ENCODE assay signal across 19 cellular contexts in genomic region chr9:105242062-105242461, GRCh38. TPM values are rescaled to one million over a fixed set of nuclear protein-coding genes. Genes with fewer than 3 reads are reported as not detected.
DNase-seq lines count a peak whose midpoint lies in the region; ATAC-seq, FAIRE-seq and TF ChIP-seq lines count a peak whose summit lies in the region.
"Had no signal": no experiment of that assay in that cellular context is flagged by ENCODE, and none has a peak within 500 bp of the region (broad histone marks: within the 10 kb centered on the region; RNA-seq: fewer than 3 reads in every experiment).

No MANE protein-coding gene starts in this region.

- no peaks in the 10 kb centered on the region for H3K9me3 ChIP-seq in endothelial cell of umbilical vein (replicated peaks; ENCODE audit: control insufficient read depth, insufficient read depth, low read length)
- H3K9me3 ChIP-seq: left lung had no signal

- peaks cover 70% of the 10 kb centered on the region for H3K27me3 Mint-ChIP-seq in neural crest cell (ENCODE audit: low read depth)
- peaks cover 31% of the 10 kb centered on the region for H3K27me3 Mint-ChIP-seq in osteocyte (ENCODE audit: unreplicated experiment)

- H3K27ac ChIP-seq in KMS-11, result no peak overlapping the region
- no peak overlapping the region for H3K27ac ChIP-seq in endothelial cell of umbilical vein (ENCODE audit: insufficient read depth, low read depth, low read length)

- BruUV-seq in endothelial cell of umbilical vein (replicated peaks; lab: Mats Ljungman, UMichigan), result no TSS peak

- H3K36me3 Mint-ChIP-seq in neural crest cell (ENCODE audit: low read depth) (no peaks in the 10 kb centered on the region), osteocyte (ENCODE audit: unreplicated experiment) (no peaks in the 10 kb centered on the region)

- no peak overlapping the region; the same call in 1 of the 2 replicates for H3K9ac ChIP-seq in KMS-11
- H3K9ac ChIP-seq in endothelial cell of umbilical vein (replicated peaks; ENCODE audit: extremely low read depth, insufficient read depth, low read length), result peak overlapping the region; percentile 48

- dilution Hi-C loops in endothelial cell of umbilical vein (cut with MboI; ENCODE audit: extremely low pct_ligation_motif_present, low sequenced_read_pairs), result no loop called here

- TF ChIP-seq CTCF in AG10803 (conservative IDR thresholded peaks at IDR 0.05; ENCODE audit: low read length), result no peak
- no peak for TF ChIP-seq CTCF in KMS-11 (conservative IDR thresholded peaks at IDR 0.05; ENCODE audit: low read depth, low read length)
- no peak for TF ChIP-seq CTCF in endothelial cell of umbilical vein (IDR thresholded peaks at IDR 0.05; ENCODE audit: extremely low read depth in 1 of 2, insufficient read depth in 1 of 2, low read depth in 1 of 2, low read length in 2 of 2)
- TF ChIP-seq CTCF in neural crest cell (conservative IDR thresholded peaks at IDR 0.05), result no peak
- no peak for TF ChIP-seq CTCF in osteocyte (IDR thresholded peaks at IDR 0.05)

- peak overlapping the region; percentile 46 for H3K4me3 ChIP-seq in AG10803 (ENCODE audit: low read length)
- no peak overlapping the region for H3K4me3 ChIP-seq in KMS-11 (IDR thresholded peaks at IDR 0.05; ENCODE audit: insufficient read depth, low read depth, low read length)
- no peak overlapping the region for H3K4me3 ChIP-seq in endothelial cell of umbilical vein (replicated peaks in 1 of 3; ENCODE audit: insufficient read depth in 1 of 3, low read depth in 1 of 3, low read length in 3 of 3)
- H3K4me3 ChIP-seq: left lung had no signal

- CTCF ChIA-PET in endothelial cell of umbilical vein (lab: Charles Lee), result interaction anchor here (0.8 kb wide), 1 partner anchor 372 kb away, joined by 3 read pairs; no protein-coding TSS in a partner anchor

- POLR2A ChIA-PET in endothelial cell of umbilical vein (lab: Charles Lee), result no interaction called here

- DNase-seq in AG10803 (ENCODE audit: low read depth) (no peak), endothelial cell of umbilical vein (ENCODE audit: low read depth, low spot score) (no peak), neural crest cell (ENCODE audit: low read depth, low spot score) (no peak), NCI-H2107 treated with DMSO at 0.1 percent for 48 hours (lab: John Stamatoyannopoulos, UW; ENCODE audit: unreplicated experiment) (no peak), osteocyte (ENCODE audit: extremely low spot score, unreplicated experiment) (no peak)
- DNase-seq: activated CD4-positive, alpha-beta T cell treated with anti-CD3 and anti-CD28 coated beads, Interleukin-2, amount 10 ng/mL, durations not matched to agents 7 days and 5 days; DMS79; effector CD8-positive, alpha-beta T cell; left lung; NCI-H1417 treated with DMSO at 0.1 percent for 48 hours; NCI-H510A treated with DMSO at 0.1 percent for 48 hours; RPMI8226; T-helper 2 cell had no signal

- H3K36me3 ChIP-seq in KMS-11 (ENCODE audit: insufficient read depth) (no peaks in the 10 kb centered on the region), endothelial cell of umbilical vein (ENCODE audit: control insufficient read depth in 2 of 2, extremely low read depth in 1 of 2, insufficient read depth in 2 of 2, low read length in 2 of 2) (no peaks in the 10 kb centered on the region)
- H3K36me3 ChIP-seq: ascending aorta, left lung had no signal

- H3K27ac Mint-ChIP-seq in neural crest cell (ENCODE audit: unreplicated experiment) (no peak overlapping the region), osteocyte (ENCODE audit: unreplicated experiment) (no peak overlapping the region)
- H3K27ac Mint-ChIP-seq: activated CD4-positive, alpha-beta T cell treated with anti-CD3 and anti-CD28 coated beads, Interleukin-2, amount 10 ng/mL, durations not matched to agents 7 days and 5 days; activated T-helper 1 cell treated with anti-CD3 and anti-CD28 coated beads, Interleukin-12 subunit alpha, Interleukin-12 subunit beta, Interleukin-2, Interleukin-4 antibody, amounts not matched to agents 30 ng/mL and 10 ng/mL and 1 ng/mL, durations not matched to agents 14 hours and 24 hours and 36 hours had no signal

- H2AFZ ChIP-seq in KMS-11 (ENCODE audit: low read depth) (no peak overlapping the region), endothelial cell of umbilical vein (ENCODE audit: low read depth, low read length) (no peak overlapping the region)

- intact Hi-C loops in endothelial cell of umbilical vein (cut with micrococcal nuclease), result loop anchor here (5.0 kb wide), 2 partner anchors 250 to 480 kb away; partner anchors contain the start of gene NIPSNAP3B

- FAIRE-seq in endothelial cell of umbilical vein (lab: Jason Lieb, UNC), result no peak
- FAIRE-seq: HepG2 had no signal

- H3K4me2 ChIP-seq in KMS-11 (peak overlapping the region; percentile 79), endothelial cell of umbilical vein (ENCODE audit: insufficient read depth, low read length) (peak overlapping the region; percentile 92)

- TF ChIP-seq POLR2A in endothelial cell of umbilical vein (IDR thresholded peaks at IDR 0.05; ENCODE audit: low read depth, low read length), result no peak

- H3K4me1 Mint-ChIP-seq in neural crest cell (peaks cover 6% of the 10 kb centered on the region), osteocyte (ENCODE audit: unreplicated experiment) (peaks cover 38% of the 10 kb centered on the region)

- H3K79me2 ChIP-seq in KMS-11 (ENCODE audit: insufficient read depth, low read depth) (peaks cover 22% of the 10 kb centered on the region), endothelial cell of umbilical vein (ENCODE audit: control insufficient read depth, insufficient read depth, low read length) (peaks cover 5% of the 10 kb centered on the region)

- H3K9me1 ChIP-seq in endothelial cell of umbilical vein (replicated peaks; ENCODE audit: control insufficient read depth, extremely low read depth, insufficient read depth, low read length), result no peaks in the 10 kb centered on the region

- H3K4me1 ChIP-seq in KMS-11 (ENCODE audit: low read depth, poor library complexity, severe bottlenecking), result peaks cover 26% of the 10 kb centered on the region
- H3K4me1 ChIP-seq in endothelial cell of umbilical vein (ENCODE audit: control insufficient read depth, extremely low read depth, insufficient read depth, low read length), result peaks cover 28% of the 10 kb centered on the region

- H3K4me3 Mint-ChIP-seq in neural crest cell (peak overlapping the region; percentile 73), osteocyte (ENCODE audit: unreplicated experiment) (no peak overlapping the region)
- H3K4me3 Mint-ChIP-seq: activated CD4-positive, alpha-beta T cell treated with anti-CD3 and anti-CD28 coated beads, Interleukin-2, amount 10 ng/mL, durations not matched to agents 7 days and 5 days; activated T-helper 1 cell treated with anti-CD3 and anti-CD28 coated beads, Interleukin-12 subunit alpha, Interleukin-12 subunit beta, Interleukin-2, Interleukin-4 antibody, amounts not matched to agents 30 ng/mL and 10 ng/mL and 1 ng/mL, durations not matched to agents 14 hours and 24 hours and 36 hours had no signal

- ATAC-seq in HG03432 (IDR thresholded peaks at IDR 0.05; ENCODE audit: unreplicated experiment), result no peak
- ATAC-seq in HG03196 (IDR thresholded peaks at IDR 0.05; ENCODE audit: unreplicated experiment), result no peak
- ATAC-seq: HepG2, left lung had no signal

- no peaks in the 10 kb centered on the region for H3K27me3 ChIP-seq in KMS-11 (ENCODE audit: insufficient read depth, low read depth)
- no peaks in the 10 kb centered on the region for H3K27me3 ChIP-seq in endothelial cell of umbilical vein (ENCODE audit: control insufficient read depth in 2 of 2, insufficient read depth in 2 of 2, low read length in 2 of 2)
- H3K27me3 ChIP-seq: ascending aorta, left lung had no signal

- H4K20me1 ChIP-seq in KMS-11 (ENCODE audit: insufficient read depth) (no peaks in the 10 kb centered on the region), endothelial cell of umbilical vein (replicated peaks; ENCODE audit: control insufficient read depth, extremely low read depth, insufficient read depth, low read length) (no peaks in the 10 kb centered on the region)

- no peaks in the 10 kb centered on the region for H3K9me3 Mint-ChIP-seq in neural crest cell
- no peaks in the 10 kb centered on the region for H3K9me3 Mint-ChIP-seq in osteocyte (ENCODE audit: unreplicated experiment)
- H3K9me3 Mint-ChIP-seq: activated CD4-positive, alpha-beta T cell treated with anti-CD3 and anti-CD28 coated beads, Interleukin-2, amount 10 ng/mL, durations not matched to agents 7 days and 5 days; activated T-helper 1 cell treated with anti-CD3 and anti-CD28 coated beads, Interleukin-12 subunit alpha, Interleukin-12 subunit beta, Interleukin-2, Interleukin-4 antibody, amounts not matched to agents 30 ng/mL and 10 ng/mL and 1 ng/mL, durations not matched to agents 14 hours and 24 hours and 36 hours had no signal

TF ChIP-seq in endothelial cell of umbilical vein, 7 proteins besides CTCF, POLR2A, EP300 and RAD21:
- TF ChIP-seq MAX (IDR thresholded peaks at IDR 0.05; ENCODE audit: insufficient read depth, insufficient read length) (no peak), MYC (IDR thresholded peaks at IDR 0.05; ENCODE audit: low read depth, low read length) (no peak)
TF ChIP-seq in endothelial cell of umbilical vein: peak in this region for 0.

RNA-seq across cellular contexts. Expression of gene SLC44A1, which starts 2.4 kb away (rescaled TPM):
- total RNA-seq in endothelial cell of umbilical vein (35.3 and 37.7 TPM in 2 replicates), neural crest cell (13.7 and 13.9 TPM in 2 replicates), osteocyte (30.2 and 32.0 TPM in 2 replicates)
- 11.5 and 16.1 TPM in 2 replicates for polyA plus RNA-seq in endothelial cell of umbilical vein
- 11.7 and 11.9 TPM in 2 replicates for polyA plus RNA-seq in endothelial cell of umbilical vein (2011; cell fraction: cytosol; rRNA removed)
- polyA plus RNA-seq in endothelial cell of umbilical vein (2011; cell fraction: nucleus; rRNA removed), result 7.6 and 7.7 TPM in 2 replicates
- polyA plus RNA-seq in endothelial cell of umbilical vein (2012), result 22.3 and 33.0 TPM in 2 replicates
- 94.4 and 104 TPM in 2 replicates for polyA minus RNA-seq in endothelial cell of umbilical vein
- 23.4 TPM for polyA minus RNA-seq in endothelial cell of umbilical vein (2011; cell fraction: cytosol; rRNA and poly(A)+ RNA removed)
- 21.3 and 36.9 TPM in 2 replicates for polyA minus RNA-seq in endothelial cell of umbilical vein (2011; cell fraction: nucleus; rRNA and poly(A)+ RNA removed)
